Comparison of ENCODE assay signal across 9 cellular contexts in genomic region chr6:32842690-32843089, GRCh38. TPM values are rescaled to one million over a fixed set of nuclear protein-coding genes. Genes with fewer than 3 reads are reported as not detected.
A peak's percentile ranks its signal among the peaks of the same experiment; 100 is the strongest.
DNase-seq lines count a peak whose midpoint lies in the region; ATAC-seq and TF ChIP-seq lines count a peak whose summit lies in the region.
"Had no signal": no experiment of that assay in that cellular context is flagged by ENCODE, and none has a peak within 500 bp of the region (broad histone marks: within the 10 kb centered on the region; RNA-seq: fewer than 3 reads in every experiment).

No MANE protein-coding gene starts in this region.

- peak overlapping the region; percentile 94 for H3K4me3 Mint-ChIP-seq in activated naive CD8-positive, alpha-beta T cell treated with anti-CD3 and anti-CD28 coated beads for 36 hours

- H3K4me1 ChIP-seq in left ventricle myocardium inferior = peaks cover 66% of the 10 kb centered on the region
- peaks cover 21 to 33% of the 10 kb centered on the region in 2 donors for H3K4me1 ChIP-seq in mucosa of rectum (ENCODE audit: control insufficient read depth in 2 of 2, insufficient read depth in 2 of 2, low read length in 2 of 2)
- H3K4me1 ChIP-seq in vagina = peaks cover 29% of the 10 kb centered on the region
- peaks cover 24 to 79% of the 10 kb centered on the region in 2 donors for H3K4me1 ChIP-seq in left lung

- H3K27ac ChIP-seq in left ventricle myocardium inferior (replicated peaks) (peak overlapping the region; percentile 97), mucosa of rectum (ENCODE audit: low read depth in 2 of 2, low read length in 2 of 2) (no peak overlapping the region), vagina (peak overlapping the region; percentile 99), left lung (peak overlapping the region in 1 of 2 donors; percentile 98)

- TF ChIP-seq CTCF in left ventricle myocardium inferior (IDR thresholded peaks at IDR 0.05; ENCODE audit: borderline replicate concordance) = no peak
- no peak for TF ChIP-seq CTCF in vagina (IDR thresholded peaks at IDR 0.05)
- no peak for TF ChIP-seq CTCF in left lung (IDR thresholded peaks at IDR 0.05)

- H3K9me3 Mint-ChIP-seq in activated naive CD8-positive, alpha-beta T cell treated with anti-CD3 and anti-CD28 coated beads for 36 hours = peaks cover 1% of the 10 kb centered on the region

- H3K9ac ChIP-seq in mucosa of rectum (ENCODE audit: low read depth in 1 of 2, low read length in 2 of 2) = peak overlapping the region; percentile 92 to 96

- H3K27me3 ChIP-seq in left ventricle myocardium inferior (ENCODE audit: low read depth) (no peaks in the 10 kb centered on the region), mucosa of rectum (ENCODE audit: control insufficient read depth in 2 of 2, insufficient read depth in 2 of 2, low read length in 2 of 2) (no peaks in the 10 kb centered on the region), vagina (no peaks in the 10 kb centered on the region), left lung (no peaks in the 10 kb centered on the region)

- peaks cover 85% of the 10 kb centered on the region for H3K36me3 Mint-ChIP-seq in activated naive CD8-positive, alpha-beta T cell treated with anti-CD3 and anti-CD28 coated beads for 36 hours

- peak overlapping the region; percentile 85 for H3K4me3 ChIP-seq in left ventricle myocardium inferior
- H3K4me3 ChIP-seq in mucosa of rectum (ENCODE audit: low read length in 2 of 2) = peak overlapping the region; percentile 90 to 92
- H3K4me3 ChIP-seq in vagina = peak overlapping the region; percentile 57 to 86
- peak overlapping the region in 1 of 2 donors; percentile 96 for H3K4me3 ChIP-seq in left lung

- TF ChIP-seq POLR2A in vagina (IDR thresholded peaks at IDR 0.05) = no peak

- intact Hi-C loops in left ventricle myocardium inferior (cut with micrococcal nuclease) (no loop called here), Right ventricle myocardium inferior (cut with DNase I) (no loop called here), vagina (cut with DNase I) (loop anchor here (5.0 kb wide), 1 partner anchor 130 kb away; no protein-coding TSS in a partner anchor), left lung (cut with DNase I) (no loop called here)

- DNase-seq in left ventricle myocardium inferior (no peak), Right ventricle myocardium inferior (ENCODE audit: missing footprints) (no peak), vagina (ENCODE audit: extremely low spot score in 2 of 2) (no peak), left lung (no peak)
- no peak for DNase-seq in activated naive CD8-positive, alpha-beta T cell treated with anti-CD3 and anti-CD28 coated beads for 36 hours
- DNase-seq: NCI-H1436 had no signal

- peaks cover 66% of the 10 kb centered on the region for H3K4me1 Mint-ChIP-seq in activated naive CD8-positive, alpha-beta T cell treated with anti-CD3 and anti-CD28 coated beads for 36 hours

- ATAC-seq in Right ventricle myocardium inferior (no peak), left lung (no peak), GM21825 (IDR thresholded peaks at IDR 0.05; ENCODE audit: unreplicated experiment) (no peak), HG02970 (IDR thresholded peaks at IDR 0.05; ENCODE audit: low FRiP score, unreplicated experiment) (no peak)

- peaks cover 3% of the 10 kb centered on the region for H3K27me3 Mint-ChIP-seq in activated naive CD8-positive, alpha-beta T cell treated with anti-CD3 and anti-CD28 coated beads for 36 hours

- H3K36me3 ChIP-seq in left ventricle myocardium inferior (peaks cover 50% of the 10 kb centered on the region), mucosa of rectum (ENCODE audit: control insufficient read depth in 2 of 2, insufficient read depth in 2 of 2, low read length in 2 of 2) (peaks cover 25 to 47% of the 10 kb centered on the region in 2 donors), vagina (peaks cover 0 to 22% of the 10 kb centered on the region in 2 donors), left lung (peaks cover 4 to 57% of the 10 kb centered on the region in 2 donors)

- no peaks in the 10 kb centered on the region for H3K9me3 ChIP-seq in left ventricle myocardium inferior (replicated peaks)
- no peaks in the 10 kb centered on the region for H3K9me3 ChIP-seq in mucosa of rectum (ENCODE audit: control insufficient read depth in 2 of 2, low read length in 2 of 2)
- H3K9me3 ChIP-seq in vagina = no peaks in the 10 kb centered on the region
- H3K9me3 ChIP-seq in left lung = no peaks in the 10 kb centered on the region

- H3K27ac Mint-ChIP-seq in activated naive CD8-positive, alpha-beta T cell treated with anti-CD3 and anti-CD28 coated beads for 36 hours = peak overlapping the region; percentile 99

RNA-seq across cellular contexts. Expression of gene PSMB8, which starts 1.2 kb away (rescaled TPM):
- total RNA-seq in left ventricle myocardium inferior (13.2 TPM), Right ventricle myocardium inferior (19.6 TPM), vagina (31.9 TPM), left lung (100 to 1,000 TPM in 1 of 2 donors, 10 to 100 TPM in 1; 93.6 to 122 TPM)
- 100 to 1,000 TPM; 385 to 393 TPM for total RNA-seq in activated naive CD8-positive, alpha-beta T cell treated with anti-CD3 and anti-CD28 coated beads for 36 hours

RNA-seq across cellular contexts. Expression of gene TAP2, which starts 4.2 kb away (rescaled TPM):
- total RNA-seq in left ventricle myocardium inferior = 22.4 TPM
- 19.3 TPM for total RNA-seq in Right ventricle myocardium inferior
- total RNA-seq in activated naive CD8-positive, alpha-beta T cell treated with anti-CD3 and anti-CD28 coated beads for 36 hours = 100 to 1,000 TPM; 216 to 226 TPM
- total RNA-seq in vagina = 19.9 TPM
- 10 to 100 TPM; 75.9 to 90.0 TPM for total RNA-seq in left lung

RNA-seq across cellular contexts. Expression of gene TAP1, which starts 10.8 kb away (rescaled TPM):
- total RNA-seq in left ventricle myocardium inferior (15.5 TPM), Right ventricle myocardium inferior (19.1 TPM), vagina (50.6 TPM), left lung (10 to 100 TPM; 79.3 to 99.2 TPM)
- 100 to 1,000 TPM; 337 to 356 TPM for total RNA-seq in activated naive CD8-positive, alpha-beta T cell treated with anti-CD3 and anti-CD28 coated beads for 36 hours

RNA-seq across cellular contexts. Expression of gene PSMB9, which starts 11.3 kb away (rescaled TPM):
- total RNA-seq in left ventricle myocardium inferior (13.4 TPM), Right ventricle myocardium inferior (13.4 TPM), vagina (19.6 TPM), left lung (10 to 100 TPM; 50.0 to 67.9 TPM)
- total RNA-seq in activated naive CD8-positive, alpha-beta T cell treated with anti-CD3 and anti-CD28 coated beads for 36 hours = 100 to 1,000 TPM; 315 to 316 TPM

RNA-seq across cellular contexts. Expression of gene HLA-DOB, which starts 25.9 kb away (rescaled TPM):
- total RNA-seq in left ventricle myocardium inferior (not detected), Right ventricle myocardium inferior (not detected), vagina (2.7 TPM), left lung (1 to 10 TPM; 1.5 to 2.8 TPM)
- 1 to 10 TPM; 1.9 to 2.1 TPM for total RNA-seq in activated naive CD8-positive, alpha-beta T cell treated with anti-CD3 and anti-CD28 coated beads for 36 hours

Comparison
In these comparisons a context has a peak if more than half of its experiments do, and no peak if none do; other contexts are left out.
1. H3K27ac ChIP-seq: peak in left ventricle myocardium inferior (single experiment) and vagina (single experiment); none in mucosa of rectum (0 of 2).